Comparison of ENCODE assay signal across 1 cellular context in genomic region chr3:101467310-101467663, GRCh38.
TF ChIP-seq lines count a peak whose summit lies in the region.

No MANE protein-coding gene starts in this region.

TF ChIP-seq in HepG2, 621 proteins besides CTCF, POLR2A, EP300 and RAD21 (continued from another document):
- peak; percentile 98 for TF ChIP-seq THAP9 (CRISPR knock-in tag; IDR thresholded peaks at IDR 0.05; ENCODE audit: borderline replicate concordance)
- 0 out of 2 replicates have a peak, but pooled peaks have one; percentile 0 for TF ChIP-seq PHF21A (CRISPR knock-in tag; IDR thresholded peaks at IDR 0.05)
- TF ChIP-seq SOX5 (CRISPR knock-in tag; IDR thresholded peaks at IDR 0.05; ENCODE audit: borderline replicate concordance): 0 out of 2 replicates have a peak, but pooled peaks have one; percentile 4
